28 cellular contexts compared by ENCODE assay signal in genomic region chr11:117466966-117467365, GRCh38.
"Had no signal": no experiment of that assay in that cellular context is flagged by ENCODE, and none has a peak within 500 bp of the region (broad histone marks: within the 10 kb centered on the region; RNA-seq: fewer than 3 reads in every experiment).

No MANE protein-coding gene starts in this region.

- H3K4me1 Mint-ChIP-seq: activated B cell treated with CpG ODN at 0.5 μM for 24 hours; activated CD4-positive, alpha-beta T cell treated with anti-CD3 and anti-CD28 coated beads, Interleukin-2, amount 10 ng/mL, durations not matched to agents 24 days and 14 days; activated naive CD4-positive, alpha-beta T cell treated with anti-CD3 and anti-CD28 coated beads, Interleukin-2, amount 10 ng/mL, durations not matched to agents 7 days and 5 days; activated naive CD8-positive, alpha-beta T cell treated with anti-CD3 and anti-CD28 coated beads, Interleukin-2, amount 10 ng/mL, durations not matched to agents 7 days and 5 days had no signal

- H3K27me3 Mint-ChIP-seq: activated CD4-positive, alpha-beta T cell treated with anti-CD3 and anti-CD28 coated beads, Interleukin-2, amount 10 ng/mL, durations not matched to agents 24 days and 14 days; activated naive CD8-positive, alpha-beta T cell treated with anti-CD3 and anti-CD28 coated beads, Interleukin-2, amount 10 ng/mL, durations not matched to agents 7 days and 5 days; activated T-cell treated with anti-CD3 and anti-CD28 coated beads, Interleukin-2, amount 50 U/mL, for 24 hours had no signal

- H3K9me3 ChIP-seq: ascending aorta, breast epithelium, colonic mucosa had no signal

- H3K4me3 Mint-ChIP-seq: activated B cell treated with CpG ODN at 0.5 μM for 24 hours; activated CD4-positive, alpha-beta memory T cell treated with anti-CD3 and anti-CD28 coated beads for 36 hours; activated CD4-positive, alpha-beta T cell treated with anti-CD3 and anti-CD28 coated beads, Interleukin-2, amount 10 ng/mL, durations not matched to agents 24 days and 14 days; activated naive CD4-positive, alpha-beta T cell treated with anti-CD3 and anti-CD28 coated beads, Interleukin-2, amount 10 ng/mL, durations not matched to agents 7 days and 5 days; activated naive CD8-positive, alpha-beta T cell treated with anti-CD3 and anti-CD28 coated beads, Interleukin-2, amount 10 ng/mL, durations not matched to agents 7 days and 5 days; activated T-cell treated with anti-CD3 and anti-CD28 coated beads, Interleukin-2, amount 50 U/mL, for 24 hours; activated T-cell treated with anti-CD3 and anti-CD28 coated beads, Interleukin-2, amount 50 U/mL, for 72 hours; brain; T-helper 1 cell treated with Interleukin-12 subunit alpha and Interleukin-12 subunit beta and Interleukin-4 antibody, amounts not matched to agents 30 μg/mL and 1 μg/mL, for 36 hours; T-helper 2 cell treated with Interferon-gamma antibody and Interleukin-4, amounts not matched to agents 5 μg/mL and 100 μg/mL, for 36 hours had no signal

- H3K4me3 ChIP-seq: ascending aorta, breast epithelium, cardiac muscle cell, colonic mucosa had no signal

- H3K27ac ChIP-seq: ascending aorta, breast epithelium, cardiac muscle cell, colonic mucosa, WERI-Rb-1 had no signal

- ATAC-seq: activated CD4-positive, CD25-positive, alpha-beta regulatory T cell treated with anti-CD3 and anti-CD28 coated beads, Interleukin-2, amount 50 U/mL, for 24 hours; activated naive CD4-positive, alpha-beta T cell treated with anti-CD3 and anti-CD28 coated beads, Interleukin-2, amount 50 U/mL, for 72 hours; activated T-cell treated with anti-CD3 and anti-CD28 coated beads, Interleukin-2, amount 50 U/mL, for 72 hours; esophagus mucosa had no signal

- H3K9me3 Mint-ChIP-seq: activated CD4-positive, alpha-beta memory T cell treated with anti-CD3 and anti-CD28 coated beads for 36 hours; activated CD4-positive, alpha-beta T cell treated with anti-CD3 and anti-CD28 coated beads, Interleukin-2, amount 10 ng/mL, durations not matched to agents 24 days and 14 days; activated naive CD4-positive, alpha-beta T cell treated with anti-CD3 and anti-CD28 coated beads, Interleukin-2, amount 10 ng/mL, durations not matched to agents 7 days and 5 days; activated naive CD4-positive, alpha-beta T cell treated with anti-CD3 and anti-CD28 coated beads, Interleukin-2, amount 50 U/mL, for 72 hours; activated naive CD8-positive, alpha-beta T cell treated with anti-CD3 and anti-CD28 coated beads, Interleukin-2, amount 10 ng/mL, durations not matched to agents 7 days and 5 days; activated T-cell treated with anti-CD3 and anti-CD28 coated beads, Interleukin-2, amount 50 U/mL, for 24 hours; activated T-cell treated with anti-CD3 and anti-CD28 coated beads, Interleukin-2, amount 50 U/mL, for 72 hours; brain; T-helper 1 cell treated with Interleukin-12 subunit alpha and Interleukin-12 subunit beta and Interleukin-4 antibody, amounts not matched to agents 30 μg/mL and 1 μg/mL, for 36 hours; T-helper 2 cell treated with Interferon-gamma antibody and Interleukin-4, amounts not matched to agents 5 μg/mL and 100 μg/mL, for 36 hours had no signal

- DNase-seq: activated B cell treated with CpG ODN at 0.5 μM for 24 hours; activated CD4-positive, alpha-beta memory T cell treated with anti-CD3 and anti-CD28 coated beads for 36 hours; activated CD4-positive, alpha-beta T cell treated with anti-CD3 and anti-CD28 coated beads, Interleukin-2, amount 10 ng/mL, durations not matched to agents 24 days and 14 days; activated CD8-positive, alpha-beta memory T cell treated with anti-CD3 and anti-CD28 coated beads, Interleukin-2, amount 50 U/mL, for 48 hours; activated gamma-delta T cell; activated naive CD4-positive, alpha-beta T cell; activated naive CD4-positive, alpha-beta T cell treated with anti-CD3 and anti-CD28 coated beads, Interleukin-2, amount 10 ng/mL, durations not matched to agents 7 days and 5 days; activated naive CD8-positive, alpha-beta T cell treated with anti-CD3 and anti-CD28 coated beads, Interleukin-2, amount 10 ng/mL, durations not matched to agents 7 days and 5 days; activated T-cell treated with anti-CD3 and anti-CD28 coated beads for 4 hours; activated T-cell treated with anti-CD3 and anti-CD28 coated beads, Interleukin-2, amount 50 U/mL, for 24 hours; activated T-cell treated with anti-CD3 and anti-CD28 coated beads, Interleukin-2, amount 50 U/mL, for 72 hours; central memory CD4-positive, alpha-beta T cell; cerebellar nuclear complex; colonic mucosa; effector CD8-positive, alpha-beta T cell; foreskin fibroblast; head of caudate nucleus; T1000; WERI-Rb-1 had no signal

- H3K36me3 Mint-ChIP-seq: activated CD4-positive, alpha-beta memory T cell treated with anti-CD3 and anti-CD28 coated beads for 36 hours; activated naive CD4-positive, alpha-beta T cell treated with anti-CD3 and anti-CD28 coated beads, Interleukin-2, amount 10 ng/mL, durations not matched to agents 7 days and 5 days; activated naive CD4-positive, alpha-beta T cell treated with anti-CD3 and anti-CD28 coated beads, Interleukin-2, amount 50 U/mL, for 72 hours; activated naive CD8-positive, alpha-beta T cell treated with anti-CD3 and anti-CD28 coated beads, Interleukin-2, amount 10 ng/mL, durations not matched to agents 7 days and 5 days had no signal

- H3K27ac Mint-ChIP-seq: activated B cell treated with CpG ODN at 0.5 μM for 24 hours; activated CD4-positive, alpha-beta memory T cell treated with anti-CD3 and anti-CD28 coated beads for 36 hours; activated CD4-positive, alpha-beta T cell treated with anti-CD3 and anti-CD28 coated beads, Interleukin-2, amount 10 ng/mL, durations not matched to agents 24 days and 14 days; activated naive CD4-positive, alpha-beta T cell treated with anti-CD3 and anti-CD28 coated beads, Interleukin-2, amount 10 ng/mL, durations not matched to agents 7 days and 5 days; activated naive CD4-positive, alpha-beta T cell treated with anti-CD3 and anti-CD28 coated beads, Interleukin-2, amount 50 U/mL, for 72 hours; activated naive CD8-positive, alpha-beta T cell treated with anti-CD3 and anti-CD28 coated beads, Interleukin-2, amount 10 ng/mL, durations not matched to agents 7 days and 5 days; activated T-cell treated with anti-CD3 and anti-CD28 coated beads, Interleukin-2, amount 50 U/mL, for 24 hours; activated T-cell treated with anti-CD3 and anti-CD28 coated beads, Interleukin-2, amount 50 U/mL, for 72 hours; T-helper 1 cell treated with Interleukin-12 subunit alpha and Interleukin-12 subunit beta and Interleukin-4 antibody, amounts not matched to agents 30 μg/mL and 1 μg/mL, for 36 hours; T-helper 2 cell treated with Interferon-gamma antibody and Interleukin-4, amounts not matched to agents 5 μg/mL and 100 μg/mL, for 36 hours had no signal

- H3K4me1 ChIP-seq: ascending aorta, breast epithelium, colonic mucosa had no signal

- H3K36me3 ChIP-seq: ascending aorta, breast epithelium, cardiac muscle cell, colonic mucosa, WERI-Rb-1 had no signal

- H3K27me3 ChIP-seq: ascending aorta, breast epithelium, cardiac muscle cell, colonic mucosa had no signal
